1 cellular context compared by ENCODE assay signal in the genomic region with DNA sequence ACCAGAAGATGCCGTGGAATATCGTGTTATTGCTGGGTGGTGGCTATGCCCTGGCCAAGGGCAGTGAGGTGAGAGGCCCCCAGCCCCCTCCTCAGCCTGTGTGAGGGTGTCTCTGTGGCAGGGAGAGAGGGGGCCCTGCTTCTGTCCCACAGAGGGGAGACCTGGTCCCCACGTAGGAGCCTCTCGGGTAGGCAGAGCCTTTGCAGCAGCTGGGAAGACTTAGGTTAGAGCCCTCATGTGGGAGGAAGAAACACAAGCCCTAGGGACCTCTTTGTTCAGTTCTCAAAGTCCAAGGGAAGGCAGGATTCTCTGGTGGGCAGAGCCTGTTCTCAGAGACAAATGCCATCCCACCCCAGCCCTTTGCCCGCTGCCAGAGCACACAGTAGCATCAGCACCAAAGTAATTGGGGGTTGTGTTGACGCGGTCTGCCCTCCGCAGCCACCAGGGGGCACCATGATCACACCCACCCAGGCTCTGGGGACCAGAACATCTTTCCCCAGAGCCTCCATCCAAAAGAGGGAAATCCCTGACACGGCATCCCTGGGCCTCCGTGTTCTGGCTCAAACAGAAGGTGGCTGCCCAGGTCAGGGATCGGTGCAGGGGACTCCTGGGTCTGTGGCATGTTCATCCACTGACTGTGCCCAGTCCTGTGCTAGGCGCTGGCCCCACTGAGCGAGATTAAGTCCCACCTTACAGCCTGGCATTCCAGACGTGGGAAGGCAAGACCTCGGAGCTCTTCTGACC.
TF ChIP-seq lines count a peak whose summit lies in the region.

No MANE protein-coding gene starts in this region.

TF ChIP-seq in liver, 16 proteins besides CTCF, POLR2A, EP300 and RAD21 (continued from another document):
- no peak for TF ChIP-seq HNF4A (conservative IDR thresholded peaks at IDR 0.05)
- no peak for TF ChIP-seq TAF1 (conservative IDR thresholded peaks at IDR 0.05)
- no peak for TF ChIP-seq ZBTB33 (IDR thresholded peaks at IDR 0.05)
- no peak for TF ChIP-seq FOXA1 (IDR thresholded peaks at IDR 0.05)
- no peak for TF ChIP-seq SP1 (IDR thresholded peaks at IDR 0.05)
- no peak for TF ChIP-seq REST (IDR thresholded peaks at IDR 0.05)
- TF ChIP-seq EGR1 (IDR thresholded peaks at IDR 0.05; ENCODE audit: low read depth in 2 of 2): no peak
- TF ChIP-seq RXRA (IDR thresholded peaks at IDR 0.05): no peak
- TF ChIP-seq GABPA (IDR thresholded peaks at IDR 0.05 in 1 of 2, conservative IDR thresholded peaks at IDR 0.05 in 1 of 2): no peak
- no peak for TF ChIP-seq HNF4G (IDR thresholded peaks at IDR 0.05)
- TF ChIP-seq FOXA2 (IDR thresholded peaks at IDR 0.05): no peak
- TF ChIP-seq MAX (IDR thresholded peaks at IDR 0.05): no peak
TF ChIP-seq in liver: peak in this region for 0.
